In the genomic region with DNA sequence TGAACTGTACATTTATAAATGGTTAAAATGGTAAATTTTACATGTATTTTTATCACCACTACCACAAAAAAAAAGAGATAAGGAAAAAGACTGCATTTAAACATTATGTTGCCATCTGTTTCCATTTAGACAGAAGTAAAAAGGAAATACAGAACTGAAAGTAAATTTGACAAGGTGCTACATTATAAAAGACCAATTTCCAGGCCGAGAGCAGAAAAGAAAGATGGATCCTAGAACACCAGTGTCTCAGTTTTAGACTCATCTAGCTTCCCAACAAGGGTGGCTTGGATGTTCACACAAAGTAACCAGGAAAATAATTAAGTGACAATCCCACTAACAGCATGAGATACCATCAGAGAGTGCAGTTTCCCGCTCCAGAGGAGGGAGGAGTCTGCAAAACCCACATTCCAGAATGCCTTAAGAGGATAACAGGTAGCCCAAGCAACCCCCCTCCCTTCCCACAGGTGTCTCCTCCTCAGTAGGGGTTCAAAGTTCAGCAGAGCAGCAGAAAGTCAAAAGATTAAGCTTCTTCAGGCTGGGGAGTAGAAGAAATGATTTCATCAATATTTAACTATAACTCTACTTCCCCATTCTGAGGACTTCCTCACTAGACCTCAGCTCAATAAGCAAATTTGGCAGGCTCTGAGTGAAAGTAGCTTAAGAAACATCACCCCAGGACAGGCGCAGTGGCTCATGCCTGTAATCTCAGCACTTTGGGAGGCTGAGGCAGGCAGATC, we compare ENCODE assay signal across 10 cellular contexts. TPM values are rescaled to one million over a fixed set of nuclear protein-coding genes. Genes with fewer than 3 reads are reported as not detected.
A peak's percentile ranks its signal among the peaks of the same experiment; 100 is the strongest.
DNase-seq lines count a peak whose midpoint lies in the region; ATAC-seq and TF ChIP-seq lines count a peak whose summit lies in the region.
"Had no signal": no experiment of that assay in that cellular context is flagged by ENCODE, and none has a peak within 500 bp of the region (broad histone marks: within the 10 kb centered on the region; RNA-seq: fewer than 3 reads in every experiment).

No MANE protein-coding gene starts in this region.

- peaks cover 17 to 26% of the 10 kb centered on the region in 2 donors for H3K4me1 ChIP-seq in breast epithelium
- peaks cover 18% of the 10 kb centered on the region for H3K4me1 ChIP-seq in iPS-18a (ENCODE audit: control insufficient read depth, low read depth, low read length)
- H3K4me1 ChIP-seq in tibial nerve, result peaks cover 0 to 70% (median 55%) of the 10 kb centered on the region in 4 donors
- peaks cover 0 to 76% (median 65%) of the 10 kb centered on the region in 4 donors for H3K4me1 ChIP-seq in sigmoid colon

- DNase-seq in MCF 10A (ENCODE audit: unreplicated experiment) (no peak), breast epithelium (ENCODE audit: low spot score in 2 of 2) (no peak), T-helper 17 cell (no peak), tibial nerve (ENCODE audit: low spot score in 2 of 2) (no peak), NCI-H446 treated with DMSO at 0.1 percent for 48 hours (lab: John Stamatoyannopoulos, UW) (no peak), ecto neural progenitor cell (ENCODE audit: low spot score) (no peak), sigmoid colon (no peak)

- peaks cover 41% of the 10 kb centered on the region for H3K36me3 Mint-ChIP-seq in MCF 10A (ENCODE audit: insufficient read depth, unreplicated experiment)
- H3K36me3 Mint-ChIP-seq in T-helper 17 cell (ENCODE audit: low read depth), result peaks cover 5% of the 10 kb centered on the region

- no peak for TF ChIP-seq POLR2A in breast epithelium (IDR thresholded peaks at IDR 0.05)
- TF ChIP-seq POLR2A in tibial nerve (IDR thresholded peaks at IDR 0.05), result no peak
- TF ChIP-seq POLR2A in sigmoid colon (IDR thresholded peaks at IDR 0.05), result no peak

- POLR2A ChIA-PET in MCF 10A (lab: Yijun Ruan, JAX), result interaction anchor here (0.6 to 8.6 kb wide), 8 partner anchors 12 to 229 kb away, joined by 3 to 140 read pairs (median 16); partner anchors contain the start of genes RPS27, TPM3 and UBAP2L

- ATAC-seq in T-helper 17 cell, result no peak

- H3K9me3 ChIP-seq in breast epithelium, result no peaks in the 10 kb centered on the region
- H3K9me3 ChIP-seq in T-helper 17 cell (ENCODE audit: control insufficient read depth, low read length, poor library complexity, severe bottlenecking), result no peaks in the 10 kb centered on the region
- H3K9me3 ChIP-seq in iPS-18a (ENCODE audit: control insufficient read depth, low read depth, low read length), result no peaks in the 10 kb centered on the region
- H3K9me3 ChIP-seq in tibial nerve, result no peaks in the 10 kb centered on the region
- no peaks in the 10 kb centered on the region for H3K9me3 ChIP-seq in sigmoid colon

- no peaks in the 10 kb centered on the region for H3K36me3 ChIP-seq in breast epithelium
- peaks cover 21% of the 10 kb centered on the region for H3K36me3 ChIP-seq in iPS-18a (ENCODE audit: control insufficient read depth, low read depth, low read length)
- peaks cover 0 to 10% (median 0%) of the 10 kb centered on the region in 3 donors for H3K36me3 ChIP-seq in tibial nerve
- peaks cover 0 to 7% (median 6%) of the 10 kb centered on the region in 4 donors for H3K36me3 ChIP-seq in sigmoid colon

- H3K9me3 Mint-ChIP-seq in MCF 10A (ENCODE audit: unreplicated experiment), result no peaks in the 10 kb centered on the region

- 66 to 76% methylated on average over 3 of the region's 3 CpGs for WGBS in tibial nerve, 2 donors
- WGBS in sigmoid colon, 2 donors, result 28 to 40% methylated on average over 3 of the region's 3 CpGs

- H3K27ac ChIP-seq in breast epithelium (peak overlapping the region in 1 of 2 donors; percentile 67), iPS-18a (ENCODE audit: low read length) (no peak overlapping the region), tibial nerve (peak overlapping the region in 3 of 4 donors; percentile 37 to 93 (median 70)), sigmoid colon (peak overlapping the region in 2 of 4 donors; percentile 10 to 25)

- peaks cover 54% of the 10 kb centered on the region for H3K4me1 Mint-ChIP-seq in MCF 10A (ENCODE audit: insufficient read depth, unreplicated experiment)
- H3K4me1 Mint-ChIP-seq in T-helper 17 cell, result peaks cover 59% of the 10 kb centered on the region

- H3K27ac Mint-ChIP-seq in MCF 10A (ENCODE audit: low read depth, unreplicated experiment) (peak overlapping the region; percentile 96), T-helper 17 cell (peak overlapping the region; percentile 97)

- H3K27me3 ChIP-seq in breast epithelium (no peaks in the 10 kb centered on the region), iPS-18a (ENCODE audit: control insufficient read depth, insufficient read depth, low read length) (no peaks in the 10 kb centered on the region), tibial nerve (no peaks in the 10 kb centered on the region), sigmoid colon (no peaks in the 10 kb centered on the region)

- no TSS peak for BruUV-seq in MCF 10A (replicated peaks; lab: Mats Ljungman, UMichigan)

- H3K9ac ChIP-seq in iPS-18a (ENCODE audit: low read length), result no peak overlapping the region

- H3K4me3 ChIP-seq in breast epithelium (peak overlapping the region in 1 of 3 donors; percentile 21), iPS-18a (ENCODE audit: low read length) (peak overlapping the region; percentile 14), tibial nerve (peak overlapping the region in 1 of 4 donors; percentile 1), sigmoid colon (no peak overlapping the region)

- intact Hi-C loops in MCF 10A (cut with micrococcal nuclease) (loop anchor here (10.0 kb wide), 2 partner anchors 365 to 385 kb away; no protein-coding TSS in a partner anchor), breast epithelium (cut with DNase I; ENCODE audit: low total_unique reads) (loop anchor here (10.0 kb wide), 1 partner anchor 1725 kb away; no protein-coding TSS in a partner anchor), sigmoid colon (cut with DNase I) (no loop called here)

- CTCF ChIA-PET in MCF 10A (lab: Yijun Ruan, JAX), result interaction anchor here (0.6 to 2.1 kb wide), 7 partner anchors 9 to 185 kb away, joined by 3 to 9 read pairs (median 5); partner anchors contain the start of genes HAX1 and TPM3

- H3K27me3 Mint-ChIP-seq in MCF 10A (ENCODE audit: insufficient read depth, unreplicated experiment) (no peaks in the 10 kb centered on the region), T-helper 17 cell (no peaks in the 10 kb centered on the region)

- H3K4me3 Mint-ChIP-seq in MCF 10A (ENCODE audit: unreplicated experiment) (no peak overlapping the region), T-helper 17 cell (peak overlapping the region; percentile 98)

- no peak for TF ChIP-seq CTCF in MCF 10A (IDR thresholded peaks at IDR 0.05; ENCODE audit: unreplicated experiment)
- no peak for TF ChIP-seq CTCF in breast epithelium (IDR thresholded peaks at IDR 0.05)
- no peak for TF ChIP-seq CTCF in tibial nerve (IDR thresholded peaks at IDR 0.05)
- TF ChIP-seq CTCF in sigmoid colon (IDR thresholded peaks at IDR 0.05), result no peak

- no peak for TF ChIP-seq EP300 in tibial nerve (IDR thresholded peaks at IDR 0.05)
- no peak for TF ChIP-seq EP300 in sigmoid colon (IDR thresholded peaks at IDR 0.05)

RNA-seq across cellular contexts. Expression of gene TPM3, which starts 11.8 kb away (rescaled TPM):
- total RNA-seq in MCF 10A (2022) (625 and 698 TPM in 2 replicates), breast epithelium (100 to 1,000 TPM; 236 to 302 (median 245) TPM), T-helper 17 cell (100 to 1,000 TPM; 386 to 391 TPM), tibial nerve (100 to 1,000 TPM; 170 to 251 (median 222) TPM), sigmoid colon (100 to 1,000 TPM in 2 of 4 donors, 10 to 100 TPM in 2; 68.1 to 175 (median 96.6) TPM)
- 100 to 1,000 TPM; 338 to 456 (median 402) TPM for polyA plus RNA-seq in sigmoid colon

RNA-seq across cellular contexts. Expression of gene NUP210L, which starts 25.2 kb away (rescaled TPM):
- total RNA-seq in MCF 10A (2022) (0.05 and 0.10 TPM in 2 replicates), breast epithelium (under 1 TPM in 1 of 3 donors, not detected in 2; under 0.01 TPM), T-helper 17 cell (under 1 TPM in 1 of 2 donors, not detected in 1; 0.07 TPM), tibial nerve (under 1 TPM in 3 of 4 donors, not detected in 1; under 0.01 to 0.30 (median 0.21) TPM), sigmoid colon (under 1 TPM in 2 of 4 donors, not detected in 2; under 0.01 TPM)
- polyA plus RNA-seq in sigmoid colon, result under 1 TPM in 1 of 3 donors, not detected in 2; 0.01 TPM

RNA-seq across cellular contexts. Expression of gene CFAP141, which starts 26.0 kb away (rescaled TPM):
- total RNA-seq in MCF 10A (2022) (not detected in 2 replicates), breast epithelium (not detected), T-helper 17 cell (not detected), tibial nerve (not detected), sigmoid colon (not detected)
- polyA plus RNA-seq in sigmoid colon, result not detected
- total RNA-seq: posterior vena cava had no signal
- polyA plus RNA-seq: adipose tissue had no signal

RNA-seq across cellular contexts. Expression of gene UBAP2L, which starts 40.6 kb away (rescaled TPM):
- total RNA-seq in MCF 10A (2022), result 219 and 223 TPM in 2 replicates
- total RNA-seq in breast epithelium, result 10 to 100 TPM; 64.8 to 79.3 (median 70.1) TPM
- total RNA-seq in T-helper 17 cell, result 100 to 1,000 TPM; 186 to 192 TPM
- 10 to 100 TPM; 43.5 to 68.2 (median 55.7) TPM for total RNA-seq in tibial nerve
- total RNA-seq in sigmoid colon, result 10 to 100 TPM; 36.4 to 58.2 (median 53.5) TPM
- 10 to 100 TPM; 23.4 to 80.8 (median 27.6) TPM for polyA plus RNA-seq in sigmoid colon
